ENCODE assay signal across 24 cellular contexts in the genomic region with DNA sequence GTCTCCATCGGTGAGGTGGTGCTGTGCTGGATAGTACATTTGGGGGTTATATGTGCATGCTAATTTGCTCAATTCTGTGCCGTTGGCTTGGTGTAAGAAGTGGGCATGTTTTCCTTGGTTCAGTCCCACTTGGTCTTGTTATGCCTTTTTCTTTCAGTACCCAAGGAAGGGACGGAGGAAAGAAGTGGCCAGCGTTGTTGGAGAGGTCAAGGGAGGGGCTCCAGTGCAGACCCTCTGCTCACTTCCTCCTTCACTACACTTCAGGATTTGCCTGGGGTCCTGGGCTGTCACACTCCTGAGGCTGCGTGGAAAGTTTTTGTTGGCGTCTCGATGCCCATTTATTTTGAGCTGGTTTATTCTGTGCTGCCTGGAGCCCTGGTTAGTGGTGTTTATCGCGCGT. TPM values are rescaled to one million over a fixed set of nuclear protein-coding genes. Genes with fewer than 3 reads are reported as not detected.
DNase-seq lines count a peak whose midpoint lies in the region; ATAC-seq and TF ChIP-seq lines count a peak whose summit lies in the region.
"Had no signal": no experiment of that assay in that cellular context is flagged by ENCODE, and none has a peak within 500 bp of the region (broad histone marks: within the 10 kb centered on the region; RNA-seq: fewer than 3 reads in every experiment).

No MANE protein-coding gene starts in this region.

- peaks cover 4% of the 10 kb centered on the region for H3K4me1 ChIP-seq in endodermal cell (ENCODE audit: control insufficient read depth, insufficient read depth, low read length)
- H3K4me1 ChIP-seq in tibial nerve: peaks cover 0 to 20% (median 5%) of the 10 kb centered on the region in 4 donors
- H3K4me1 ChIP-seq in lower lobe of right lung: peaks cover 10% of the 10 kb centered on the region
- H3K4me1 ChIP-seq: gastroesophageal sphincter had no signal

- H3K27me3 Mint-ChIP-seq in endodermal cell (ENCODE audit: insufficient read depth): peaks cover 58% of the 10 kb centered on the region
- H3K27me3 Mint-ChIP-seq: activated CD8-positive, alpha-beta T cell treated with anti-CD3 and anti-CD28 coated beads for 36 hours; activated naive CD8-positive, alpha-beta T cell treated with anti-CD3 and anti-CD28 coated beads, Interleukin-2, amount 10 ng/mL, durations not matched to agents 7 days and 5 days had no signal

- H3K27ac ChIP-seq in endodermal cell (ENCODE audit: low read depth, low read length): no peak overlapping the region
- H3K27ac ChIP-seq in neural cell (ENCODE audit: low read length): peak overlapping the region; percentile 93
- peak overlapping the region in 1 of 4 donors; percentile 69 for H3K27ac ChIP-seq in tibial nerve
- H3K27ac ChIP-seq in lower lobe of right lung: no peak overlapping the region
- H3K27ac ChIP-seq: 22Rv1, gastroesophageal sphincter, spleen had no signal

- no peak overlapping the region for H2AFZ ChIP-seq in neural cell (ENCODE audit: low read depth, low read length)

- TF ChIP-seq RAD21 in neural cell (conservative IDR thresholded peaks at IDR 0.05): no peak

- no peak for ATAC-seq in lower lobe of right lung
- ATAC-seq: activated CD8-positive, alpha-beta T cell treated with anti-CD3 and anti-CD28 coated beads for 36 hours; esophagus mucosa; gastroesophageal sphincter; stimulated activated memory B cell treated with anti-CD40 and anti-IgM and Interleukin-4, amounts not matched to agents 10 μg/mL and 1 μg/mL and 100 μg/mL, for 72 hours had no signal

- H3K9me2 ChIP-seq in neural cell (ENCODE audit: insufficient read depth, low read length): no peaks in the 10 kb centered on the region

- peak overlapping the region; percentile 19 for H3K4me3 Mint-ChIP-seq in endodermal cell
- H3K4me3 Mint-ChIP-seq: activated CD8-positive, alpha-beta T cell treated with anti-CD3 and anti-CD28 coated beads for 36 hours; activated naive CD8-positive, alpha-beta T cell treated with anti-CD3 and anti-CD28 coated beads, Interleukin-2, amount 10 ng/mL, durations not matched to agents 7 days and 5 days; CD4-positive, CD25-positive, alpha-beta regulatory T cell; stimulated activated memory B cell treated with anti-CD40 and anti-IgM and Interleukin-4, amounts not matched to agents 10 μg/mL and 1 μg/mL and 100 μg/mL, for 72 hours had no signal

- H3K9me3 ChIP-seq in endodermal cell (ENCODE audit: control insufficient read depth, low read length) (no peaks in the 10 kb centered on the region), neural cell (ENCODE audit: low read length) (no peaks in the 10 kb centered on the region), tibial nerve (no peaks in the 10 kb centered on the region), lower lobe of right lung (no peaks in the 10 kb centered on the region)
- H3K9me3 ChIP-seq: gastroesophageal sphincter had no signal

- H3K27me3 ChIP-seq in endodermal cell (ENCODE audit: control insufficient read depth, insufficient read depth, low read length, poor library complexity, severe bottlenecking) (peaks cover 37% of the 10 kb centered on the region), neural cell (ENCODE audit: insufficient read depth, low read depth, low read length) (no peaks in the 10 kb centered on the region), tibial nerve (no peaks in the 10 kb centered on the region), lower lobe of right lung (ENCODE audit: low read depth) (no peaks in the 10 kb centered on the region)
- H3K27me3 ChIP-seq: gastroesophageal sphincter, spleen had no signal

- H3K4me3 ChIP-seq in endodermal cell (ENCODE audit: low read length): no peak overlapping the region
- peak overlapping the region; percentile 50 for H3K4me3 ChIP-seq in neural cell (ENCODE audit: low read length)
- H3K4me3 ChIP-seq in tibial nerve: peak overlapping the region in 3 of 4 donors; percentile 20 to 40 (median 23)
- H3K4me3 ChIP-seq in lower lobe of right lung: no peak overlapping the region
- H3K4me3 ChIP-seq: lung, spleen had no signal

- H3K79me2 ChIP-seq in neural cell (replicated peaks; ENCODE audit: insufficient read depth, low read length): no peaks in the 10 kb centered on the region

- WGBS in endodermal cell (ENCODE audit: insufficient coverage in 1 of 2, insufficient read length in 1 of 2), 2 experiments: 48 to 51% methylated on average over 5 to 10 of the region's 10 CpGs
- WGBS in tibial nerve, 2 donors: 36 to 58% methylated on average over 10 of the region's 10 CpGs

- intact Hi-C loops in lower lobe of right lung (cut with DNase I): no loop called here

- H4K20me1 ChIP-seq in neural cell (ENCODE audit: insufficient read depth): no peaks in the 10 kb centered on the region

- H3K36me3 Mint-ChIP-seq in endodermal cell (ENCODE audit: low read depth): no peaks in the 10 kb centered on the region
- H3K36me3 Mint-ChIP-seq: activated naive CD8-positive, alpha-beta T cell treated with anti-CD3 and anti-CD28 coated beads, Interleukin-2, amount 10 ng/mL, durations not matched to agents 7 days and 5 days; CD4-positive, CD25-positive, alpha-beta regulatory T cell; stimulated activated memory B cell treated with anti-CD40 and anti-IgM and Interleukin-4, amounts not matched to agents 10 μg/mL and 1 μg/mL and 100 μg/mL, for 72 hours had no signal

- no peak overlapping the region for H3K27ac Mint-ChIP-seq in endodermal cell
- H3K27ac Mint-ChIP-seq: activated CD8-positive, alpha-beta T cell treated with anti-CD3 and anti-CD28 coated beads for 36 hours; activated naive CD8-positive, alpha-beta T cell treated with anti-CD3 and anti-CD28 coated beads, Interleukin-2, amount 10 ng/mL, durations not matched to agents 7 days and 5 days; CD4-positive, CD25-positive, alpha-beta regulatory T cell; stimulated activated memory B cell treated with anti-CD40 and anti-IgM and Interleukin-4, amounts not matched to agents 10 μg/mL and 1 μg/mL and 100 μg/mL, for 72 hours had no signal

- H3K9me3 Mint-ChIP-seq in endodermal cell: peaks cover 2% of the 10 kb centered on the region
- H3K9me3 Mint-ChIP-seq: activated CD8-positive, alpha-beta T cell treated with anti-CD3 and anti-CD28 coated beads for 36 hours; activated naive CD8-positive, alpha-beta T cell treated with anti-CD3 and anti-CD28 coated beads, Interleukin-2, amount 10 ng/mL, durations not matched to agents 7 days and 5 days had no signal

- TF ChIP-seq CTCF in endodermal cell (conservative IDR thresholded peaks at IDR 0.05) (no peak), neural cell (IDR thresholded peaks at IDR 0.05; ENCODE audit: poor library complexity, severe bottlenecking) (no peak), tibial nerve (IDR thresholded peaks at IDR 0.05) (no peak), lower lobe of right lung (IDR thresholded peaks at IDR 0.05) (no peak)

- peaks cover 20% of the 10 kb centered on the region for H3F3A ChIP-seq in neural cell (ENCODE audit: insufficient read depth, low read length, poor library complexity, severe bottlenecking)

- DNase-seq in NCI-H1105 treated with DMSO at 0.1 percent for 48 hours (lab: John Stamatoyannopoulos, UW) (peak; percentile 48), NCI-H1105 (lab: John Stamatoyannopoulos, UW) (no peak), endodermal cell (peak; percentile 40), tibial nerve (ENCODE audit: low spot score in 2 of 2) (no peak), NCI-H1694 (lab: John Stamatoyannopoulos, UW) (no peak), lower lobe of right lung (no peak), GM03348 (ENCODE audit: low spot score) (no peak)
- DNase-seq: activated CD4-positive, alpha-beta T cell treated with anti-CD3 and anti-CD28 coated beads for 1 hour; activated CD8-positive, alpha-beta T cell treated with anti-CD3 and anti-CD28 coated beads for 36 hours; activated effector memory CD4-positive, alpha-beta T cell treated with Interleukin-2 at 50 U/mL for 16 hours; activated naive CD8-positive, alpha-beta T cell treated with anti-CD3 and anti-CD28 coated beads, Interleukin-2, amount 10 ng/mL, durations not matched to agents 7 days and 5 days; activated T-cell treated with anti-CD3 and anti-CD28 coated beads for 4 hours; CD4-positive, CD25-positive, alpha-beta regulatory T cell; effector CD8-positive, alpha-beta T cell; NCI-H510A; occipital lobe; spleen; stimulated activated CD4-positive, alpha-beta T cell treated with anti-CD3 and anti-CD28 coated beads, Interleukin-2, amount 100 ng/mL, for 48 hours had no signal

- H3K4me1 Mint-ChIP-seq in endodermal cell: peaks cover 33% of the 10 kb centered on the region
- H3K4me1 Mint-ChIP-seq: activated naive CD8-positive, alpha-beta T cell treated with anti-CD3 and anti-CD28 coated beads, Interleukin-2, amount 10 ng/mL, durations not matched to agents 7 days and 5 days; CD4-positive, CD25-positive, alpha-beta regulatory T cell; stimulated activated memory B cell treated with anti-CD40 and anti-IgM and Interleukin-4, amounts not matched to agents 10 μg/mL and 1 μg/mL and 100 μg/mL, for 72 hours had no signal

- no peak for TF ChIP-seq POLR2A in tibial nerve (IDR thresholded peaks at IDR 0.05)

- TF ChIP-seq EP300 in neural cell (conservative IDR thresholded peaks at IDR 0.05; ENCODE audit: poor library complexity, severe bottlenecking) (no peak), tibial nerve (IDR thresholded peaks at IDR 0.05) (no peak)

- H3K9ac ChIP-seq in endodermal cell (ENCODE audit: extremely low read depth, low read length, poor library complexity, severe bottlenecking) (no peak overlapping the region), neural cell (ENCODE audit: low read length) (peak overlapping the region; percentile 56)

- peak overlapping the region; percentile 37 for H3K4me2 ChIP-seq in neural cell (ENCODE audit: low read length)

- no peaks in the 10 kb centered on the region for H3K36me3 ChIP-seq in endodermal cell (ENCODE audit: control insufficient read depth, insufficient read depth, low read length)
- H3K36me3 ChIP-seq in neural cell (ENCODE audit: insufficient read depth, low read length): no peaks in the 10 kb centered on the region
- H3K36me3 ChIP-seq in tibial nerve: peaks cover 0 to 7% (median 0%) of the 10 kb centered on the region in 3 donors
- peaks cover 4% of the 10 kb centered on the region for H3K36me3 ChIP-seq in lower lobe of right lung

TF ChIP-seq in neural cell, 6 proteins besides CTCF, POLR2A, EP300 and RAD21 (continues in another document):
- TF ChIP-seq POLR2AphosphoS5 (IDR thresholded peaks at IDR 0.05): no peak
- TF ChIP-seq TAF1 (IDR thresholded peaks at IDR 0.05; ENCODE audit: low read depth): no peak
- TF ChIP-seq MXI1 (conservative IDR thresholded peaks at IDR 0.05; ENCODE audit: poor library complexity, severe bottlenecking): no peak

RNA-seq across cellular contexts. Expression of a gene that starts 20.5 kb away (rescaled TPM):
- 1 to 10 TPM; 1.7 to 5.1 TPM for total RNA-seq in endodermal cell
- 1.5 TPM for polyA plus RNA-seq in endodermal cell (2013, experiment 1 of 2)
- polyA plus RNA-seq in endodermal cell (2013, experiment 2 of 2): 0.66 TPM
- polyA plus RNA-seq in neural cell: 5.6 and 8.4 TPM in 2 replicates
- 16.6 and 21.2 TPM in 2 replicates for polyA minus RNA-seq in neural cell
- 10 to 100 TPM in 3 of 4 donors, 1 to 10 TPM in 1; 9.8 to 18.6 (median 15.8) TPM for total RNA-seq in tibial nerve
- 29.9 TPM for total RNA-seq in lower lobe of right lung
- total RNA-seq: activated CD8-positive, alpha-beta T cell treated with anti-CD3 and anti-CD28 coated beads for 36 hours; activated naive CD8-positive, alpha-beta T cell treated with anti-CD3 and anti-CD28 coated beads, Interleukin-2, amount 10 ng/mL, durations not matched to agents 7 days and 5 days had no signal
- polyA plus RNA-seq: CD4-positive, CD25-positive, alpha-beta regulatory T cell had no signal

RNA-seq across cellular contexts. Expression of a gene that starts 50.4 kb away (rescaled TPM):
- total RNA-seq in endodermal cell: 1 to 10 TPM in 1 of 2 donors, under 1 TPM in 1; 0.40 to 1.1 TPM
- polyA plus RNA-seq in endodermal cell (2013, experiment 1 of 2): 67.9 TPM
- polyA plus RNA-seq in endodermal cell (2013, experiment 2 of 2): 68.5 TPM
- 41.4 and 49.9 TPM in 2 replicates for polyA plus RNA-seq in neural cell
- 89.5 and 107 TPM in 2 replicates for polyA minus RNA-seq in neural cell
- 10 to 100 TPM in 3 of 4 donors, 1 to 10 TPM in 1; 9.9 to 15.9 (median 12.0) TPM for total RNA-seq in tibial nerve
- total RNA-seq in lower lobe of right lung: 28.3 TPM
- total RNA-seq: CD4-positive, CD25-positive, alpha-beta regulatory T cell had no signal
- polyA plus RNA-seq: CD4-positive, CD25-positive, alpha-beta regulatory T cell had no signal

Comparison
In these comparisons a context has a peak if more than half of its experiments do, and no peak if none do; other contexts are left out.
1. DNase-seq: peak in NCI-H1105 treated with DMSO at 0.1 percent for 48 hours (single experiment) and endodermal cell (single experiment); none in NCI-H1105 (single experiment), tibial nerve (0 of 2), NCI-H1694 (single experiment), lower lobe of right lung (single experiment) and GM03348 (single experiment).
2. H3K4me3 ChIP-seq: peak in neural cell (single experiment) and tibial nerve (3 of 4); none in endodermal cell (single experiment) and lower lobe of right lung (single experiment).
3. RNA of a gene that starts 50.4 kb away (total RNA-seq): 28.3 TPM in lower lobe of right lung (single experiment) and 9.9 to 15.9 TPM in tibial nerve; 0.40 to 1.1 TPM in endodermal cell; every median in the first group is over 4 times any median in the second.